ENCODE assay signal across 16 cellular contexts in the genomic region with DNA sequence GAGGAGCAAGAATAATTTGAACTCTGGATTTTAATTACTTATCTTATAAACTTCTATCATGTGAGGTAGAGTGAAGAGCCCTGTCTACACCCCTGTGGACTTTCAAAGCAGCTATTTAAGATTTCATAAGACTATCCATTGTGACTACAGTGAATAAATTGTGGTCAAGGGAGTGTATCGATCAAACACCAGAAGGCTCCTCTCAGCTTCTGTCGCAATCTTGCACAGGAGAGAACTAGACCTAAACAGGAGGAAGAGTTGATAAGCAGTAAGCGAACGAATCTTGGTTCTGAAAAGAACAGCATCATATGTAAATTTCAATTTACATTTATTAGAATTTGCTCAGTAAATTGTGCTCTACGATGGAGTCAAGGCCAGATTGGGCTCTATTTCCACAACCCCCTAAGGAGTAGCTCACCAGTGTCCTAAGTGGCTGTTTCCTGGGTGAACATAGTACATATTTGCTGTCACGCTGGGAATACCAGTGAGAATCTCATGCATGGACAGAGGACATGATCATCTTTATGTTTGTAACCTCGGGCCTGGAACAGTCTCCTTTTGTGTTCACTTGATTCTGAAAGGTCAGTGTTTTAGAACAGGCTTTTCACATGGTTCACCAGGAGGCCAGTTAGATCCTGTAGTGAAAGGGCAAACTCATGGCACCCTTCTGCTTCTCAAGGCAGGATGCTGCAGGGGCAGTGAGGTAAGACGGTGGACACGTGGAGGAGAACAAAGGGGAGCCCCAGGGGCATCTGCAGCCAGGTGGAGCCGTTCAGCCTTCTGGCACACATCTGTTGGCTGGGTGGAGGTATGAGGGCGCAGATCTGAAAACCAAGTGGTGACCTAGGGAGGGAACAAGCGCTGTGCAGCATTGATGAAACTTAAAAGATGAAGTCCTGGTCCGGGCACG. TPM values are rescaled to one million over a fixed set of nuclear protein-coding genes. Genes with fewer than 3 reads are reported as not detected.
DNase-seq lines count a peak whose midpoint lies in the region; ATAC-seq and TF ChIP-seq lines count a peak whose summit lies in the region.
"Had no signal": no experiment of that assay in that cellular context is flagged by ENCODE, and none has a peak within 500 bp of the region (broad histone marks: within the 10 kb centered on the region; RNA-seq: fewer than 3 reads in every experiment).

No MANE protein-coding gene starts in this region.

- peak overlapping the region; percentile 80 for H3K27ac Mint-ChIP-seq in Calu3 (ENCODE audit: unreplicated experiment)
- H3K27ac Mint-ChIP-seq: mesothelial cell of epicardium had no signal

- DNase-seq in Calu3 (no peak), OCI-M1 (lab: John Stamatoyannopoulos, UW) (peak; percentile 38), fibroblast of pulmonary artery (ENCODE audit: low read depth) (peak; percentile 39), middle frontal gyrus (ENCODE audit: extremely low spot score, low spot score) (no peak), GM19238 (ENCODE audit: insufficient read length, low spot score) (no peak)
- DNase-seq in stimulated activated CD4-positive, alpha-beta T cell treated with anti-CD3 and anti-CD28 coated beads, Interleukin-2, amount 100 ng/mL, for 24 hours = no peak
- DNase-seq: C1 segment of cervical spinal cord, GM23248, ovary, substantia nigra had no signal

- H3K4me1 Mint-ChIP-seq in Calu3 (ENCODE audit: low read depth, unreplicated experiment) = peaks cover 72% of the 10 kb centered on the region
- H3K4me1 Mint-ChIP-seq: mesothelial cell of epicardium had no signal

- CTCF ChIA-PET in Calu3 (lab: Charles Lee) (interaction anchor here (0.8 to 0.9 kb wide), 2 partner anchors 27 to 30 kb away, joined by 3 read pairs; no protein-coding TSS in a partner anchor), HEK293 (lab: Yijun Ruan, JAX) (no interaction called here)

- POLR2A ChIA-PET in HEK293 (lab: Yijun Ruan, JAX) = interaction anchor here (1.1 kb wide), 1 partner anchor 49 kb away, joined by 4 read pairs; no protein-coding TSS in a partner anchor

- H3K27ac ChIP-seq in HEK293 (ENCODE audit: extremely low read depth, low read depth, low read length) = no peak overlapping the region
- H3K27ac ChIP-seq: GM23248, ovary, SK-N-MC had no signal

- no peaks in the 10 kb centered on the region for H3K27me3 Mint-ChIP-seq in Calu3 (ENCODE audit: unreplicated experiment)

- intact Hi-C loops in Calu3 (cut with micrococcal nuclease; ENCODE audit: unreplicated experiment) = no loop called here

- H3K36me3 ChIP-seq in HEK293 (ENCODE audit: control insufficient read depth in 2 of 2, insufficient read depth in 1 of 2, low read length in 2 of 2) = no peaks in the 10 kb centered on the region
- H3K36me3 ChIP-seq: ovary had no signal

- peaks cover 37% of the 10 kb centered on the region for H3K36me3 Mint-ChIP-seq in Calu3 (ENCODE audit: insufficient read depth, unreplicated experiment)
- H3K36me3 Mint-ChIP-seq: mesothelial cell of epicardium had no signal

- H3K4me3 ChIP-seq in HEK293 (ENCODE audit: low read depth, low read length) (no peak overlapping the region), fibroblast of pulmonary artery (replicated peaks; ENCODE audit: low read depth, low read length) (no peak overlapping the region)
- H3K4me3 ChIP-seq: GM23248, ovary, SK-N-MC, smooth muscle cell had no signal

- peak overlapping the region; percentile 13 for H3K4me3 Mint-ChIP-seq in Calu3 (ENCODE audit: low read depth, unreplicated experiment)
- H3K4me3 Mint-ChIP-seq: mesothelial cell of epicardium had no signal

- TF ChIP-seq CTCF in Calu3 (IDR thresholded peaks at IDR 0.05; ENCODE audit: unreplicated experiment) (no peak), HEK293 (tag by site-specific recombination; IDR thresholded peaks at IDR 0.05) (peak; percentile 13; the same call in 1 of the 2 replicates), fibroblast of pulmonary artery (IDR thresholded peaks at IDR 0.05; ENCODE audit: low read length, missing control alignments) (no peak)

- no peaks in the 10 kb centered on the region for H3K9me3 Mint-ChIP-seq in Calu3 (ENCODE audit: low read depth, unreplicated experiment)
- H3K9me3 Mint-ChIP-seq: mesothelial cell of epicardium had no signal

- BruUV-seq in Calu3 (replicated peaks; lab: Mats Ljungman, UMichigan) = no TSS peak

- no peaks in the 10 kb centered on the region for H3K9me3 ChIP-seq in HEK293 (ENCODE audit: control insufficient read depth, insufficient read depth, low read depth, low read length)
- H3K9me3 ChIP-seq: ovary had no signal

- no peaks in the 10 kb centered on the region for H3K4me1 ChIP-seq in HEK293 (ENCODE audit: control insufficient read depth, insufficient read depth, low read length)

- no peak for ATAC-seq in HG03196 (IDR thresholded peaks at IDR 0.05; ENCODE audit: unreplicated experiment)

TF ChIP-seq in HEK293, 187 proteins besides CTCF, POLR2A, EP300 and RAD21:
- no peak for TF ChIP-seq ZNF426 (tag by site-specific recombination; IDR thresholded peaks at IDR 0.05)
- TF ChIP-seq ZNF629 (tag by site-specific recombination; IDR thresholded peaks at IDR 0.05) = no peak
- peak; percentile 34; the same call in 1 of the 2 replicates for TF ChIP-seq ZIC2 (tag by site-specific recombination; IDR thresholded peaks at IDR 0.05)
- no peak for TF ChIP-seq SCRT1 (tag by site-specific recombination; IDR thresholded peaks at IDR 0.05; ENCODE audit: borderline replicate concordance)

RNA-seq across cellular contexts. Expression of a gene that starts 33.3 kb away (rescaled TPM):
- 142 and 157 TPM in 2 replicates for total RNA-seq in Calu3 (2022)
- total RNA-seq: G401 had no signal

Comparison
In these comparisons a context has a peak if more than half of its experiments do, and no peak if none do; other contexts are left out.
1. DNase-seq: peak in OCI-M1 (single experiment) and fibroblast of pulmonary artery (single experiment); none in Calu3 (single experiment), middle frontal gyrus (single experiment), GM19238 (single experiment) and stimulated activated CD4-positive, alpha-beta T cell treated with anti-CD3 and anti-CD28 coated beads, Interleukin-2, amount 100 ng/mL, for 24 hours (0 of 2).